Comparison of ENCODE assay signal across 2 cellular contexts in genomic region chr10:30043476-30044270, GRCh38.
A peak's percentile ranks its signal among the peaks of the same experiment; 100 is the strongest.
TF ChIP-seq lines count a peak whose summit lies in the region.

No MANE protein-coding gene starts in this region.

TF ChIP-seq in HEK293, 187 proteins besides CTCF, POLR2A, EP300 and RAD21 (continued from another document):
- TF ChIP-seq ZNF596 (tag by site-specific recombination; IDR thresholded peaks at IDR 0.05) (no peak), SP7 (tag by site-specific recombination; IDR thresholded peaks at IDR 0.05) (0 out of 2 replicates have a peak, but pooled peaks have one; percentile 12), ZNF292 (tag by site-specific recombination; IDR thresholded peaks at IDR 0.05; ENCODE audit: borderline replicate concordance, low read depth) (no peak), ZNF621 (tag by site-specific recombination; IDR thresholded peaks at IDR 0.05) (no peak), ZNF404 (tag by site-specific recombination; IDR thresholded peaks at IDR 0.05) (no peak), GLIS1 (tag by site-specific recombination; IDR thresholded peaks at IDR 0.05) (peak; percentile 42; the same call in 1 of the 2 replicates), REST (tag by site-specific recombination; IDR thresholded peaks at IDR 0.05) (no peak), KLF1 (tag by site-specific recombination; IDR thresholded peaks at IDR 0.05) (peak; percentile 60), ZNF174 (tag by site-specific recombination; IDR thresholded peaks at IDR 0.05) (no peak), ZNF266 (tag by site-specific recombination; IDR thresholded peaks at IDR 0.05; ENCODE audit: low read depth) (no peak), KLF17 (tag by site-specific recombination; IDR thresholded peaks at IDR 0.05) (no peak), ZNF530 (tag by site-specific recombination; IDR thresholded peaks at IDR 0.05; ENCODE audit: low read depth) (no peak), ZNF169 (tag by site-specific recombination; IDR thresholded peaks at IDR 0.05) (no peak), ZIC2 (tag by site-specific recombination; IDR thresholded peaks at IDR 0.05) (peak; percentile 85), FEZF1 (tag by site-specific recombination; IDR thresholded peaks at IDR 0.05) (peak; percentile 64), ZNF114 (tag by site-specific recombination; IDR thresholded peaks at IDR 0.05) (no peak)

TF ChIP-seq in H1, 55 proteins besides CTCF, POLR2A, EP300 and RAD21 (continued from another document):
- TF ChIP-seq CTBP2 (IDR thresholded peaks at IDR 0.05; ENCODE audit: borderline replicate concordance, insufficient read depth, insufficient read length, low read length) = no peak
- no peak for TF ChIP-seq POLR2AphosphoS5 (IDR thresholded peaks at IDR 0.05; ENCODE audit: low read depth, low read length)
- TF ChIP-seq RBBP5 (IDR thresholded peaks at IDR 0.05; ENCODE audit: borderline replicate concordance, low read depth, low read length) = no peak
- TF ChIP-seq SAP30 (IDR thresholded peaks at IDR 0.05; ENCODE audit: insufficient read depth, insufficient replicate concordance, low read length) = no peak
- TF ChIP-seq CEBPB (IDR thresholded peaks at IDR 0.05; ENCODE audit: low read depth, low read length) = no peak
- no peak for TF ChIP-seq ZNF274 (IDR thresholded peaks at IDR 0.05; ENCODE audit: borderline replicate concordance, extremely low read depth, low read length)
- TF ChIP-seq CHD2 (IDR thresholded peaks at IDR 0.05; ENCODE audit: low read length) = no peak
- TF ChIP-seq RFX5 (IDR thresholded peaks at IDR 0.05; ENCODE audit: borderline replicate concordance, low read depth, low read length) = no peak
- TF ChIP-seq JUN (IDR thresholded peaks at IDR 0.05; ENCODE audit: low read depth, low read length) = no peak
TF ChIP-seq in H1: peak in this region for 0.
